ENCODE assay signal across 32 cellular contexts in the genomic region with DNA sequence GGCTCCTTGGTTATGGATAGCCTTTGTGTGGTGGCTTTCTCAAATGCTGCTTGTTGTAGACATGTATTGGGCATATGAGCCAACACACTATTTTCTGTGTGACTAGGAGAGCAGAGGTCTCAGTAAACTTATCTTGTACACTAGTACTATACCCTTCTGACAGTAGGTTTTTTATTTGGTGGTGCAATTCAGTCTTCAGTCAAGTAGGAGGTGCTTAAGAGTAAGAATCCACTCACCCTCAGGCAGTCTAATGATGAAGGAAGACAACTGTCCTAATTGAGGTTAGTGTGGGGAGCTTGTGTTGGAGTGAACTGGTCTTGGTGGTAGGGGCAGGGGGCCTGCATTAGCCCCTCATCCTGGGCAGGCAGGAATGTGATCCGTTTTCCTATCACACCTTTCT.
"Had no signal": no experiment of that assay in that cellular context is flagged by ENCODE, and none has a peak within 500 bp of the region (broad histone marks: within the 10 kb centered on the region; RNA-seq: fewer than 3 reads in every experiment).

No MANE protein-coding gene starts in this region.

- H3K36me3 ChIP-seq: MG63, SJCRH30 had no signal

- H3K4me1 ChIP-seq: SJCRH30 had no signal

- H3K9me2 ChIP-seq: SK-N-SH had no signal

- H2AFZ ChIP-seq: PC-9 had no signal

- H3K27me3 ChIP-seq: SJCRH30 had no signal

- H3K4me2 ChIP-seq: PC-9, SK-N-SH had no signal

- DNase-seq: Kasumi-1, MG63, NCI-H1048, NCI-H1092 treated with DMSO at 0.1 percent for 48 hours, NCI-H1105 treated with DMSO at 0.1 percent for 48 hours, NCI-H1417, NCI-H1436, NCI-H146, NCI-H1694, NCI-H187, NCI-H1930, NCI-H2029 treated with DMSO at 0.1 percent for 48 hours, NCI-H2081 treated with DMSO at 0.1 percent for 48 hours, NCI-H2107, NCI-H2171, NCI-H226, NCI-H446 treated with DMSO at 0.1 percent for 48 hours, NCI-H510A, NCI-H524, NCI-H526, NCI-H69, NCI-H748 treated with DMSO at 0.1 percent for 48 hours, NCI-H82, PC-9, SHP77, SIG-M5, SJCRH30, SK-N-SH, SW 1271 had no signal

- ATAC-seq: Panc1, Right ventricle myocardium inferior had no signal

- H3K4me3 ChIP-seq: MG63, PC-9, SJCRH30 had no signal

- H3K9ac ChIP-seq: SK-N-SH had no signal

- H3K27ac ChIP-seq: PC-9, RWPE1, SJCRH30 had no signal
